ENCODE assay signal across 12 cellular contexts in the genomic region with DNA sequence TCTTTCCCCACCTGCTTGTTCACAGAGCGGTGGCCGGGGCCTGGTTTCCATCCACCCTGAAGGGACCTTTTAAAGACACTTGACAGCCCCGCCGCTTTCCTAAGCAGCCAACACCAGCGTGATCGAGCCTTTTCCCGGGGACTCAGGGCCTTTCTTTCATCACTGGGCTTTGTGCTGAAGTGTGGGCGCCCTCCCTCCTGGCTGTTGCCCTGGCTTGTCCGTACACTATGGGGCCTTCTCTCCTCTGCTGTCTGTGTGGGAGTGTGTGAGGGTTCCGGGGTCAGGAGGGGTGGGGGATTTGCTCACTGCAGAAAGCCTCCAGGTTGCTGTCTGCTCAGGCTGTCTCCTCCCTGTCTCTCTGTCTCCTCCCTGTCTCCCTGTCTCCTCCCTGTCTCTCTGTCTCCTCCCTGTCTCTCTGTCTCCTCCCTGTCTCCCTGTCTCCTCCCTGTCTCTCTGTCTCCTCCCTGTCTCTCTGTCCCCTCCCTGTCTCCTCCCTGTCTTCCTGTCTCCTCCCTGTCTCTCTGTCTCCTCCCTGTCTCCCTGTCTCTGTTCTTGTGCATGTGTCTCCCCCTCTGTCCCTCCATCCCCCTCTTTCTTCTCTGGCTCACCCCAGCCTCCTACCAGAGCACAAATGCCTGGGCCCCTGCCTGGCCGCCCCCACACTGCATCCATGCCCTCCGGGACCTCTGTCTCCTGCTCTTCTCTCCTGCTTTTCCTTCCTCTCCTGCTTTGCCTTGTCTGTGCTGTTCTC.
A peak's percentile ranks its signal among the peaks of the same experiment; 100 is the strongest.
DNase-seq lines count a peak whose midpoint lies in the region; ATAC-seq and TF ChIP-seq lines count a peak whose summit lies in the region.
"Had no signal": no experiment of that assay in that cellular context is flagged by ENCODE, and none has a peak within 500 bp of the region (broad histone marks: within the 10 kb centered on the region; RNA-seq: fewer than 3 reads in every experiment).

No MANE protein-coding gene starts in this region.

- peaks cover 12% of the 10 kb centered on the region for H3K36me3 Mint-ChIP-seq in neural crest cell (ENCODE audit: low read depth)

- H3K4me3 Mint-ChIP-seq in neural crest cell, result peak overlapping the region; percentile 36

- no peaks in the 10 kb centered on the region for H3K9me3 ChIP-seq in fibroblast of lung (ENCODE audit: control insufficient read depth, insufficient read depth, low read depth, low read length)

- H3K36me3 ChIP-seq in fibroblast of lung (ENCODE audit: control insufficient read depth, insufficient read depth, low read length), result no peaks in the 10 kb centered on the region

- DNase-seq in AG10803 (ENCODE audit: low read depth) (peak; percentile 27), Kasumi-1 (lab: John Stamatoyannopoulos, UW) (peak; percentile 13 to 23), fibroblast of lung (ENCODE audit: low read depth in 2 of 2) (no peak), neural crest cell (ENCODE audit: low read depth, low spot score) (no peak), GM10266 (ENCODE audit: extremely low spot score) (no peak)
- DNase-seq: activated naive CD4-positive, alpha-beta T cell treated with anti-CD3 and anti-CD28 coated beads, Interleukin-2, amount 50 U/mL, for 16 hours; effector CD4-positive, alpha-beta T cell; NCI-H1048; NCI-H526 treated with DMSO at 0.1 percent for 48 hours had no signal

- H3K27me3 Mint-ChIP-seq in neural crest cell (ENCODE audit: low read depth), result peaks cover 23% of the 10 kb centered on the region

- ATAC-seq in GM18870 (IDR thresholded peaks at IDR 0.05; ENCODE audit: unreplicated experiment) (no peak), HG02885 (IDR thresholded peaks at IDR 0.05; ENCODE audit: poor library complexity, unreplicated experiment) (no peak), HG03095 (IDR thresholded peaks at IDR 0.05; ENCODE audit: unreplicated experiment) (no peak)

- no peaks in the 10 kb centered on the region for H3K4me1 ChIP-seq in fibroblast of lung (ENCODE audit: control insufficient read depth, extremely low read depth, insufficient read depth, low read length)

- TF ChIP-seq CTCF in AG10803 (conservative IDR thresholded peaks at IDR 0.05; ENCODE audit: low read length), result no peak
- TF ChIP-seq CTCF in fibroblast of lung (conservative IDR thresholded peaks at IDR 0.05 in 1 of 2, IDR thresholded peaks at IDR 0.05 in 1 of 2; ENCODE audit: low read depth in 1 of 2, low read length in 2 of 2), result no peak
- TF ChIP-seq CTCF in neural crest cell (conservative IDR thresholded peaks at IDR 0.05), result no peak
- TF ChIP-seq CTCF in GM10266 (IDR thresholded peaks at IDR 0.05; ENCODE audit: control insufficient read depth, insufficient read depth, low read depth, missing control alignments), result no peak

- no peak overlapping the region for H3K27ac ChIP-seq in fibroblast of lung (ENCODE audit: insufficient read depth, low read length)

- H3K79me2 ChIP-seq in fibroblast of lung (ENCODE audit: control insufficient read depth, insufficient read depth, low read length), result no peaks in the 10 kb centered on the region

- peak overlapping the region; percentile 39 for H3K27ac Mint-ChIP-seq in neural crest cell (ENCODE audit: unreplicated experiment)

- H3K4me1 Mint-ChIP-seq in neural crest cell, result peaks cover 41% of the 10 kb centered on the region

- no peaks in the 10 kb centered on the region for H4K20me1 ChIP-seq in fibroblast of lung (ENCODE audit: control insufficient read depth, extremely low read depth, insufficient read depth, low read length)

- peaks cover 4% of the 10 kb centered on the region for H3K9me3 Mint-ChIP-seq in neural crest cell

- peaks cover 8% of the 10 kb centered on the region for H3K27me3 ChIP-seq in fibroblast of lung (ENCODE audit: control insufficient read depth, insufficient read depth, low read length)

- H3K4me3 ChIP-seq in AG10803 (ENCODE audit: low read length) (no peak overlapping the region), fibroblast of lung (replicated peaks in 1 of 4; ENCODE audit: control extremely low read depth in 1 of 4, insufficient read depth in 1 of 4, low read depth in 3 of 4, low read length in 4 of 4) (no peak overlapping the region)

- H3K9ac ChIP-seq in fibroblast of lung (ENCODE audit: insufficient read depth, low read length), result no peak overlapping the region

- H3K4me2 ChIP-seq in fibroblast of lung (ENCODE audit: extremely low read depth, insufficient read depth, low read length), result no peak overlapping the region

- peak overlapping the region; percentile 45 for H2AFZ ChIP-seq in fibroblast of lung (ENCODE audit: low read length)

Comparison
In these comparisons a context has a peak if more than half of its experiments do, and no peak if none do; other contexts are left out.
1. DNase-seq: peak in AG10803 (single experiment) and Kasumi-1 (2 of 2); none in fibroblast of lung (0 of 2), neural crest cell (single experiment) and GM10266 (single experiment).